ENCODE assay signal across 12 cellular contexts in the genomic region with DNA sequence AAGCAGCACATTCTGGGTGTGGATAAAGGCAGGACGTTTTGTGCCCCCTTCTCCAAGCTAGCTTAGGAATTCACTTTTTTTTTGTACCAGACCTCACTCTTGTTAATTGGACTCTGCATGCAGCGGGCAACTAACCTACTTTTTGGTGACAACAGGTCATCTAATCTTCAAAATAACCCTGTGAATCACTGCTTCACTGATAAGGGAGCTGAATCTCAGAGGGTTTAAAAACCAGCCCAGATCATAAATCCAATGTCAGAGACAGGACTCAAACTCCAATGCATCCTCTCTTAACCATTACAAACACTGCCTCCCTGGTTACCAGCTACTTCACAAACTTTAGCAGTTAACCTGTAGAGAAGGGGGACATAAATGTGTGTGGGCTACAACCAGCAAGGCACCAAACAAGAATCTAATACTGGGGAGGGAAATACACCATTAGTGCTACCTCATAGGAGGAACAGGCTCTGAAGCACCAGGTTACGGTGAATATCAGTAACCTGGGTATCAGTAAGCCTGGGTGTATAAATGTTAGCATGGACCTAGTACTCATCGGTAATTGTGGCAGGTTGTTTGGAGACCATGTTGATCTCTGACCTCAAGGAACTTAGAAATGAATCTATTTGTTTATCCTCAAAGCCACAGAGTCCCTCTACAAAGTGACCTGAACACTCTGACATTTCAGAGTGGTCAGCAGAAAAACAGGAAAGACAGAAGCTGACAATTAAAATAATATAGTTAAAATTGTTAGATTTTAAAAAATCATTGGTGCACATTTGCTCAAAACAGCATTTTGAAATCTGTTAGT. TPM values are rescaled to one million over a fixed set of nuclear protein-coding genes. Genes with fewer than 3 reads are reported as not detected.
DNase-seq lines count a peak whose midpoint lies in the region; ATAC-seq, FAIRE-seq and TF ChIP-seq lines count a peak whose summit lies in the region.
"Had no signal": no experiment of that assay in that cellular context is flagged by ENCODE, and none has a peak within 500 bp of the region (broad histone marks: within the 10 kb centered on the region; RNA-seq: fewer than 3 reads in every experiment).

No MANE protein-coding gene starts in this region.

- intact Hi-C loops in HepG2 (cut with micrococcal nuclease; ENCODE audit: unreplicated experiment), result no loop called here
- intact Hi-C loops in right lobe of liver (cut with DNase I), result no loop called here

- CTCF ChIA-PET in HepG2 (lab: Yijun Ruan, JAX; ENCODE audit: low intra/inter-chr PET ratio, low total read pairs), result no interaction called here

- ATAC-seq in HepG2 (peak; percentile 62), right lobe of liver (no peak), HG02798 (IDR thresholded peaks at IDR 0.05; ENCODE audit: poor library complexity, unreplicated experiment) (no peak)

- no peak overlapping the region for H3K9ac ChIP-seq in HepG2 (ENCODE audit: insufficient read depth, low read depth, low read length)

- no peaks in the 10 kb centered on the region; a peak in 2 of 5 replicates for H3K27me3 ChIP-seq in HepG2 (ENCODE audit: control insufficient read depth in 1 of 2, insufficient read depth in 2 of 2, low read length in 2 of 2)
- H3K27me3 ChIP-seq in right lobe of liver, result no peaks in the 10 kb centered on the region
- H3K27me3 ChIP-seq: colonic mucosa had no signal

- TF ChIP-seq POLR2A in HepG2 (IDR thresholded peaks at IDR 0.05; ENCODE audit: insufficient read depth in 1 of 2, low read depth in 2 of 2, low read length in 2 of 2) (no peak), right lobe of liver (IDR thresholded peaks at IDR 0.05) (no peak)

- H3K36me3 ChIP-seq in HepG2 (replicated peaks in 1 of 2; ENCODE audit: control insufficient read depth in 1 of 2, insufficient read depth in 2 of 2, low read length in 2 of 2) (no peaks in the 10 kb centered on the region), right lobe of liver (no peaks in the 10 kb centered on the region)
- H3K36me3 ChIP-seq: colonic mucosa had no signal

- H3K27ac ChIP-seq in HepG2 (ENCODE audit: extremely low read length, insufficient read depth, low read length) (peak overlapping the region; percentile 56), right lobe of liver (no peak overlapping the region), VCaP (peak overlapping the region; percentile 81; the same call in 1 of the 2 replicates)
- H3K27ac ChIP-seq: colonic mucosa had no signal

- H3K9me3 ChIP-seq in HepG2 (ENCODE audit: low read length), result no peaks in the 10 kb centered on the region
- no peaks in the 10 kb centered on the region for H3K9me3 ChIP-seq in right lobe of liver
- H3K9me3 ChIP-seq: colonic mucosa had no signal

- FAIRE-seq in HepG2 (lab: Jason Lieb, UNC), result peak; percentile 49
- FAIRE-seq: islet of Langerhans had no signal

- TF ChIP-seq EP300 in HepG2 (IDR thresholded peaks at IDR 0.05; ENCODE audit: low read depth in 2 of 2, low read length in 2 of 2), result peak in 1 of 2 experiments; percentile 38; a peak in 2 of 4 replicates
- no peak for TF ChIP-seq EP300 in HepG2 (CRISPR knock-in tag; IDR thresholded peaks at IDR 0.05; ENCODE audit: borderline replicate concordance)

- no peak for TF ChIP-seq RAD21 in HepG2 (CRISPR knock-in tag; IDR thresholded peaks at IDR 0.05)

- POLR2A ChIA-PET in HepG2 (lab: Yijun Ruan, JAX), result interaction anchor here (2.6 kb wide), 1 partner anchor 51 kb away, joined by 8 read pairs; a partner anchor contains a TSS

- peak overlapping the region; percentile 80 for H3K4me2 ChIP-seq in HepG2 (ENCODE audit: low read depth, low read length)

- BruUV-seq in HepG2 (replicated peaks; lab: Mats Ljungman, UMichigan), result no TSS peak

- H2AFZ ChIP-seq in HepG2 (ENCODE audit: low read length), result no peak overlapping the region

- H3K4me1 ChIP-seq in HepG2 (ENCODE audit: insufficient read depth, low read length) (peaks cover 64% of the 10 kb centered on the region), right lobe of liver (peaks cover 0 to 23% (median 0%) of the 10 kb centered on the region in 4 donors)
- H3K4me1 ChIP-seq: colonic mucosa had no signal

- no peaks in the 10 kb centered on the region for H3K79me2 ChIP-seq in HepG2 (ENCODE audit: insufficient read depth, low read length)

- H3K4me3 ChIP-seq in HepG2 (replicated peaks in 1 of 3; ENCODE audit: insufficient read depth in 1 of 3, low read depth in 2 of 3, low read length in 3 of 3), result peak overlapping the region in 2 of 3 experiments; percentile 38 to 56; a peak in 1 of 6 replicates
- no peak overlapping the region for H3K4me3 ChIP-seq in right lobe of liver
- H3K4me3 ChIP-seq in fibroblast of pulmonary artery (replicated peaks; ENCODE audit: low read depth, low read length), result peak overlapping the region; percentile 7

- no peaks in the 10 kb centered on the region for H4K20me1 ChIP-seq in HepG2 (ENCODE audit: insufficient read depth, low read length)

- no peak for TF ChIP-seq CTCF in HepG2 (CRISPR knock-in tag; IDR thresholded peaks at IDR 0.05)
- no peak for TF ChIP-seq CTCF in right lobe of liver (IDR thresholded peaks at IDR 0.05)
- TF ChIP-seq CTCF in VCaP (conservative IDR thresholded peaks at IDR 0.05), result no peak
- TF ChIP-seq CTCF in fibroblast of pulmonary artery (IDR thresholded peaks at IDR 0.05; ENCODE audit: low read length, missing control alignments), result no peak

- in situ Hi-C loops in HepG2 (cut with HindIII; ENCODE audit: extremely low pct_ligation_motif_present, low pct_unique_long_range_greater_than_20kb), result no loop called here

- peak; percentile 73 for DNase-seq in HepG2 (ENCODE audit: low spot score)
- DNase-seq in right lobe of liver, result no peak
- no peak for DNase-seq in fibroblast of pulmonary artery (ENCODE audit: low read depth)
- no peak for DNase-seq in NCI-H187 (lab: John Stamatoyannopoulos, UW)
- DNase-seq in amygdala (lab: John Stamatoyannopoulos, UW), result no peak
- DNase-seq in SIG-M5 treated with dmso at 0.1 percent for 504 hours (lab: John Stamatoyannopoulos, UW; ENCODE audit: unreplicated experiment), result no peak
- DNase-seq: colonic mucosa, NCI-H2029, T1000 had no signal

- 40% methylated on average over 4 of the region's 4 CpGs for WGBS in HepG2 (ENCODE audit: low lambda C conversion rate)
- WGBS in right lobe of liver (ENCODE audit: insufficient coverage, low coverage, low lambda C conversion rate, missing lambda C conversion rate), result 42% methylated on average over 4 of the region's 4 CpGs

RNA-seq across cellular contexts. Expression of a gene that starts 2.6 kb away (rescaled TPM):
- total RNA-seq in HepG2 (2016; rRNA removed; fragmentation: Illumina TruSeq; extraction: Trizol) (8.5 and 13.7 TPM in 2 replicates), right lobe of liver (10 to 100 TPM in 1 of 6 experiments, 1 to 10 TPM in 5; 4.7 to 13.4 (median 5.5) TPM)
- 1.8 and 2.6 TPM in 2 replicates for total RNA-seq in HepG2 (2016; cell fraction: cytosol; rRNA removed; fragmentation: Illumina TruSeq; extraction: Trizol; ENCODE audit: low read depth)
- total RNA-seq in HepG2 (2016; cell fraction: insoluble cytoplasmic fraction; rRNA removed; fragmentation: Illumina TruSeq; extraction: Trizol), result 9.1 and 14.5 TPM in 2 replicates
- 7.0 and 9.0 TPM in 2 replicates for total RNA-seq in HepG2 (2016; cell fraction: membrane; rRNA removed; fragmentation: Illumina TruSeq; extraction: Trizol)
- total RNA-seq in HepG2 (2016; cell fraction: nucleus; rRNA removed; fragmentation: Illumina TruSeq; extraction: Trizol), result 5.7 and 5.9 TPM in 2 replicates
- polyA plus RNA-seq in HepG2 (2011; rRNA removed), result 2.6 and 2.9 TPM in 2 replicates
- 1.5 and 1.7 TPM in 2 replicates for polyA plus RNA-seq in HepG2 (2011; cell fraction: cytosol; rRNA removed)
- polyA plus RNA-seq in HepG2 (2011; cell fraction: nucleus; rRNA removed), result 0.35 and 0.57 TPM in 2 replicates
- polyA plus RNA-seq in HepG2 (2012), result 3.3 and 6.0 TPM in 2 replicates
- polyA plus RNA-seq in HepG2 (2016; cell fraction: cytosol; fragmentation: Illumina TruSeq; extraction: Trizol; ENCODE audit: low read depth), result 1.5 and 1.7 TPM in 2 replicates
- polyA plus RNA-seq in HepG2 (2016; cell fraction: insoluble cytoplasmic fraction; fragmentation: Illumina TruSeq; extraction: Trizol; ENCODE audit: low read depth), result 11.1 and 15.7 TPM in 2 replicates
- polyA plus RNA-seq in HepG2 (2016; cell fraction: membrane; fragmentation: Illumina TruSeq; extraction: Trizol; ENCODE audit: low read depth), result 2.8 and 3.1 TPM in 2 replicates
- 4.0 and 7.8 TPM in 2 replicates for polyA plus RNA-seq in HepG2 (2016; cell fraction: nucleus; fragmentation: Illumina TruSeq; extraction: Trizol; ENCODE audit: insufficient read depth, low read depth)
- 2.2 and 3.3 TPM in 2 replicates for polyA minus RNA-seq in HepG2 (2011; rRNA and poly(A)+ RNA removed; ENCODE audit: low replicate concordance)
- polyA minus RNA-seq in HepG2 (2011; cell fraction: cytosol; rRNA and poly(A)+ RNA removed), result 2.3 and 2.6 TPM in 2 replicates
- polyA minus RNA-seq in HepG2 (2011; cell fraction: nucleus; rRNA and poly(A)+ RNA removed), result 2.1 and 4.0 TPM in 2 replicates

RNA-seq across cellular contexts. Expression of a gene that starts 14.1 kb away (rescaled TPM):
- total RNA-seq in HepG2 (2016; rRNA removed; fragmentation: Illumina TruSeq; extraction: Trizol) (1.3 and 1.5 TPM in 2 replicates), right lobe of liver (10 to 100 TPM in 3 of 6 experiments, 1 to 10 TPM in 3; 5.6 to 20.6 (median 9.9) TPM)
- total RNA-seq in HepG2 (2016; cell fraction: cytosol; rRNA removed; fragmentation: Illumina TruSeq; extraction: Trizol; ENCODE audit: low read depth), result 0.71 TPM in 1 of 2 replicates, not detected in the other
- total RNA-seq in HepG2 (2016; cell fraction: insoluble cytoplasmic fraction; rRNA removed; fragmentation: Illumina TruSeq; extraction: Trizol), result 1.1 and 1.5 TPM in 2 replicates
- 0.37 and 1.0 TPM in 2 replicates for total RNA-seq in HepG2 (2016; cell fraction: membrane; rRNA removed; fragmentation: Illumina TruSeq; extraction: Trizol)
- total RNA-seq in HepG2 (2016; cell fraction: nucleus; rRNA removed; fragmentation: Illumina TruSeq; extraction: Trizol), result 2.9 and 4.0 TPM in 2 replicates
- polyA plus RNA-seq in HepG2 (2011; rRNA removed), result 0.61 and 0.89 TPM in 2 replicates
- polyA plus RNA-seq in HepG2 (2011; cell fraction: cytosol; rRNA removed), result 0.31 and 0.38 TPM in 2 replicates
- 1.4 and 1.9 TPM in 2 replicates for polyA plus RNA-seq in HepG2 (2011; cell fraction: nucleus; rRNA removed)
- 0.63 and 0.75 TPM in 2 replicates for polyA plus RNA-seq in HepG2 (2012)
- polyA plus RNA-seq in HepG2 (2016; cell fraction: cytosol; fragmentation: Illumina TruSeq; extraction: Trizol; ENCODE audit: low read depth), result 0.11 and 0.27 TPM in 2 replicates
- 1.4 and 1.7 TPM in 2 replicates for polyA plus RNA-seq in HepG2 (2016; cell fraction: insoluble cytoplasmic fraction; fragmentation: Illumina TruSeq; extraction: Trizol; ENCODE audit: low read depth)
- 0.23 and 0.29 TPM in 2 replicates for polyA plus RNA-seq in HepG2 (2016; cell fraction: membrane; fragmentation: Illumina TruSeq; extraction: Trizol; ENCODE audit: low read depth)
- polyA plus RNA-seq in HepG2 (2016; cell fraction: nucleus; fragmentation: Illumina TruSeq; extraction: Trizol; ENCODE audit: insufficient read depth, low read depth), result 2.0 and 2.4 TPM in 2 replicates
- polyA minus RNA-seq in HepG2 (2011; rRNA and poly(A)+ RNA removed; ENCODE audit: low replicate concordance), result 0.46 and 5.3 TPM in 2 replicates
- polyA minus RNA-seq in HepG2 (2011; cell fraction: cytosol; rRNA and poly(A)+ RNA removed), result 0.49 TPM in 1 of 2 replicates, not detected in the other
- polyA minus RNA-seq in HepG2 (2011; cell fraction: nucleus; rRNA and poly(A)+ RNA removed), result 7.2 and 8.0 TPM in 2 replicates

RNA-seq across cellular contexts. Expression of a gene that starts 51.5 kb away (rescaled TPM):
- total RNA-seq in HepG2 (2016; rRNA removed; fragmentation: Illumina TruSeq; extraction: Trizol) (39.9 and 43.5 TPM in 2 replicates), right lobe of liver (10 to 100 TPM in 4 of 6 experiments, 1 to 10 TPM in 2; 9.2 to 13.8 (median 11.1) TPM)
- 9.9 and 12.4 TPM in 2 replicates for total RNA-seq in HepG2 (2016; cell fraction: cytosol; rRNA removed; fragmentation: Illumina TruSeq; extraction: Trizol; ENCODE audit: low read depth)
- 37.3 and 48.0 TPM in 2 replicates for total RNA-seq in HepG2 (2016; cell fraction: insoluble cytoplasmic fraction; rRNA removed; fragmentation: Illumina TruSeq; extraction: Trizol)
- total RNA-seq in HepG2 (2016; cell fraction: membrane; rRNA removed; fragmentation: Illumina TruSeq; extraction: Trizol), result 32.1 and 34.9 TPM in 2 replicates
- total RNA-seq in HepG2 (2016; cell fraction: nucleus; rRNA removed; fragmentation: Illumina TruSeq; extraction: Trizol), result 36.3 and 37.1 TPM in 2 replicates
- 18.7 and 24.9 TPM in 2 replicates for polyA plus RNA-seq in HepG2 (2011; rRNA removed)
- 9.4 and 12.4 TPM in 2 replicates for polyA plus RNA-seq in HepG2 (2011; cell fraction: cytosol; rRNA removed)
- 16.5 and 18.1 TPM in 2 replicates for polyA plus RNA-seq in HepG2 (2011; cell fraction: nucleus; rRNA removed)
- polyA plus RNA-seq in HepG2 (2012), result 34.5 and 45.9 TPM in 2 replicates
- 5.6 and 9.0 TPM in 2 replicates for polyA plus RNA-seq in HepG2 (2016; cell fraction: cytosol; fragmentation: Illumina TruSeq; extraction: Trizol; ENCODE audit: low read depth)
- polyA plus RNA-seq in HepG2 (2016; cell fraction: insoluble cytoplasmic fraction; fragmentation: Illumina TruSeq; extraction: Trizol; ENCODE audit: low read depth), result 42.9 and 47.4 TPM in 2 replicates
- 18.8 and 22.4 TPM in 2 replicates for polyA plus RNA-seq in HepG2 (2016; cell fraction: membrane; fragmentation: Illumina TruSeq; extraction: Trizol; ENCODE audit: low read depth)
- 47.3 and 50.7 TPM in 2 replicates for polyA plus RNA-seq in HepG2 (2016; cell fraction: nucleus; fragmentation: Illumina TruSeq; extraction: Trizol; ENCODE audit: insufficient read depth, low read depth)
- polyA minus RNA-seq in HepG2 (2011; rRNA and poly(A)+ RNA removed; ENCODE audit: low replicate concordance), result 2.5 and 22.2 TPM in 2 replicates
- 30.6 and 31.0 TPM in 2 replicates for polyA minus RNA-seq in HepG2 (2011; cell fraction: cytosol; rRNA and poly(A)+ RNA removed)
- 47.1 and 50.7 TPM in 2 replicates for polyA minus RNA-seq in HepG2 (2011; cell fraction: nucleus; rRNA and poly(A)+ RNA removed)

Comparison
In these comparisons a context has a peak if more than half of its experiments do, and no peak if none do; other contexts are left out.
1. H3K27ac ChIP-seq: peak in HepG2 (single experiment) and VCaP (single experiment); none in right lobe of liver (0 of 3).
2. H3K4me3 ChIP-seq: peak in HepG2 (2 of 3) and fibroblast of pulmonary artery (single experiment); none in right lobe of liver (0 of 3).